ENCODE assay signal across 1 cellular context in the genomic region with DNA sequence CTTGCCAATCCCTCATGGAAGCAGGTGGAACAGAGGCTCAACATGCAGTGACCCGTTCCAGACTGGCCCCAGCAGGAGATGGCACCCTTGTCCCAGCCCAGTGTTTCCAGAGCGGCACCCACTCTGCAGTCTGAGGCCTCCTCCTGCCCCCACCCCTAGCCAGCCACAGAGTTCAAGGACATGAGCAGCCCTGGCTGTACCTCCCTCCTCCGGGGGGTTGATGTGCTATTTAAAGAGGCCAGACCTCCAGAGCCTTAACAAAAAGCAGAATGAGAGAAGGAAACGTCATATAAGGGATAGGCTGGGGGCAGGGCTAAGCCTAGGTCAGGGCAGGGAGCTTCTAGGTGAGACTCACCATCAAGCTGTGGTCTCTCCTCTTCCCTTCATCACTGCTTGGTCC.
TF ChIP-seq lines count a peak whose summit lies in the region.

No MANE protein-coding gene starts in this region.

TF ChIP-seq in HepG2, 621 proteins besides CTCF, POLR2A, EP300 and RAD21:
- TF ChIP-seq KAT8 (CRISPR knock-in tag; IDR thresholded peaks at IDR 0.05) = no peak
- peak; percentile 39 for TF ChIP-seq SALL1 (CRISPR knock-in tag; IDR thresholded peaks at IDR 0.05)
- 0 out of 2 replicates have a peak, but pooled peaks have one; percentile 18 for TF ChIP-seq NR2C2 (CRISPR knock-in tag; IDR thresholded peaks at IDR 0.05; ENCODE audit: borderline replicate concordance)
- TF ChIP-seq ZNF331 (CRISPR knock-in tag; IDR thresholded peaks at IDR 0.05) = no peak
- TF ChIP-seq NR2F1 (CRISPR knock-in tag; IDR thresholded peaks at IDR 0.05) = 0 out of 4 replicates have a peak, but pooled peaks of 1 of the 2 experiments have one; percentile 25
- TF ChIP-seq, protein P1, sequence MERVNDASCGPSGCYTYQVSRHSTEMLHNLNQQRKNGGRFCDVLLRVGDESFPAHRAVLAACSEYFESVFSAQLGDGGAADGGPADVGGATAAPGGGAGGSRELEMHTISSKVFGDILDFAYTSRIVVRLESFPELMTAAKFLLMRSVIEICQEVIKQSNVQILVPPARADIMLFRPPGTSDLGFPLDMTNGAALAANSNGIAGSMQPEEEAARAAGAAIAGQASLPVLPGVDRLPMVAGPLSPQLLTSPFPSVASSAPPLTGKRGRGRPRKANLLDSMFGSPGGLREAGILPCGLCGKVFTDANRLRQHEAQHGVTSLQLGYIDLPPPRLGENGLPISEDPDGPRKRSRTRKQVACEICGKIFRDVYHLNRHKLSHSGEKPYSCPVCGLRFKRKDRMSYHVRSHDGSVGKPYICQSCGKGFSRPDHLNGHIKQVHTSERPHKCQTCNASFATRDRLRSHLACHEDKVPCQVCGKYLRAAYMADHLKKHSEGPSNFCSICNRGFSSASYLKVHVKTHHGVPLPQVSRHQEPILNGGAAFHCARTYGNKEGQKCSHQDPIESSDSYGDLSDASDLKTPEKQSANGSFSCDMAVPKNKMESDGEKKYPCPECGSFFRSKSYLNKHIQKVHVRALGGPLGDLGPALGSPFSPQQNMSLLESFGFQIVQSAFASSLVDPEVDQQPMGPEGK (CRISPR knock-in tag; IDR thresholded peaks at IDR 0.05) = peak; percentile 68
- no peak for TF ChIP-seq FOXA1 (IDR thresholded peaks at IDR 0.05)
- TF ChIP-seq FOXA1 (CRISPR knock-in tag; IDR thresholded peaks at IDR 0.05) = no peak
- no peak for TF ChIP-seq ARID2 (CRISPR knock-in tag; IDR thresholded peaks at IDR 0.05; ENCODE audit: borderline replicate concordance)
- TF ChIP-seq, protein P2, sequence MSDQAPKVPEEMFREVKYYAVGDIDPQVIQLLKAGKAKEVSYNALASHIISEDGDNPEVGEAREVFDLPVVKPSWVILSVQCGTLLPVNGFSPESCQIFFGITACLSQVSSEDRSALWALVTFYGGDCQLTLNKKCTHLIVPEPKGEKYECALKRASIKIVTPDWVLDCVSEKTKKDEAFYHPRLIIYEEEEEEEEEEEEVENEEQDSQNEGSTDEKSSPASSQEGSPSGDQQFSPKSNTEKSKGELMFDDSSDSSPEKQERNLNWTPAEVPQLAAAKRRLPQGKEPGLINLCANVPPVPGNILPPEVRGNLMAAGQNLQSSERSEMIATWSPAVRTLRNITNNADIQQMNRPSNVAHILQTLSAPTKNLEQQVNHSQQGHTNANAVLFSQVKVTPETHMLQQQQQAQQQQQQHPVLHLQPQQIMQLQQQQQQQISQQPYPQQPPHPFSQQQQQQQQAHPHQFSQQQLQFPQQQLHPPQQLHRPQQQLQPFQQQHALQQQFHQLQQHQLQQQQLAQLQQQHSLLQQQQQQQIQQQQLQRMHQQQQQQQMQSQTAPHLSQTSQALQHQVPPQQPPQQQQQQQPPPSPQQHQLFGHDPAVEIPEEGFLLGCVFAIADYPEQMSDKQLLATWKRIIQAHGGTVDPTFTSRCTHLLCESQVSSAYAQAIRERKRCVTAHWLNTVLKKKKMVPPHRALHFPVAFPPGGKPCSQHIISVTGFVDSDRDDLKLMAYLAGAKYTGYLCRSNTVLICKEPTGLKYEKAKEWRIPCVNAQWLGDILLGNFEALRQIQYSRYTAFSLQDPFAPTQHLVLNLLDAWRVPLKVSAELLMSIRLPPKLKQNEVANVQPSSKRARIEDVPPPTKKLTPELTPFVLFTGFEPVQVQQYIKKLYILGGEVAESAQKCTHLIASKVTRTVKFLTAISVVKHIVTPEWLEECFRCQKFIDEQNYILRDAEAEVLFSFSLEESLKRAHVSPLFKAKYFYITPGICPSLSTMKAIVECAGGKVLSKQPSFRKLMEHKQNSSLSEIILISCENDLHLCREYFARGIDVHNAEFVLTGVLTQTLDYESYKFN (CRISPR knock-in tag; conservative IDR thresholded peaks at IDR 0.05) = 0 out of 2 replicates have a peak, but pooled peaks have one; percentile 16
- TF ChIP-seq, protein P3, sequence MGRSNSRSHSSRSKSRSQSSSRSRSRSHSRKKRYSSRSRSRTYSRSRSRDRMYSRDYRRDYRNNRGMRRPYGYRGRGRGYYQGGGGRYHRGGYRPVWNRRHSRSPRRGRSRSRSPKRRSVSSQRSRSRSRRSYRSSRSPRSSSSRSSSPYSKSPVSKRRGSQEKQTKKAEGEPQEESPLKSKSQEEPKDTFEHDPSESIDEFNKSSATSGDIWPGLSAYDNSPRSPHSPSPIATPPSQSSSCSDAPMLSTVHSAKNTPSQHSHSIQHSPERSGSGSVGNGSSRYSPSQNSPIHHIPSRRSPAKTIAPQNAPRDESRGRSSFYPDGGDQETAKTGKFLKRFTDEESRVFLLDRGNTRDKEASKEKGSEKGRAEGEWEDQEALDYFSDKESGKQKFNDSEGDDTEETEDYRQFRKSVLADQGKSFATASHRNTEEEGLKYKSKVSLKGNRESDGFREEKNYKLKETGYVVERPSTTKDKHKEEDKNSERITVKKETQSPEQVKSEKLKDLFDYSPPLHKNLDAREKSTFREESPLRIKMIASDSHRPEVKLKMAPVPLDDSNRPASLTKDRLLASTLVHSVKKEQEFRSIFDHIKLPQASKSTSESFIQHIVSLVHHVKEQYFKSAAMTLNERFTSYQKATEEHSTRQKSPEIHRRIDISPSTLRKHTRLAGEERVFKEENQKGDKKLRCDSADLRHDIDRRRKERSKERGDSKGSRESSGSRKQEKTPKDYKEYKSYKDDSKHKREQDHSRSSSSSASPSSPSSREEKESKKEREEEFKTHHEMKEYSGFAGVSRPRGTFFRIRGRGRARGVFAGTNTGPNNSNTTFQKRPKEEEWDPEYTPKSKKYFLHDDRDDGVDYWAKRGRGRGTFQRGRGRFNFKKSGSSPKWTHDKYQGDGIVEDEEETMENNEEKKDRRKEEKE (IDR thresholded peaks at IDR 0.05) = no peak
- no peak for TF ChIP-seq NR2F6 (IDR thresholded peaks at IDR 0.05)
- TF ChIP-seq NR2F6 (CRISPR knock-in tag; IDR thresholded peaks at IDR 0.05) = peak; percentile 60; the same call in 1 of the 2 replicates
- TF ChIP-seq RARA (CRISPR knock-in tag; IDR thresholded peaks at IDR 0.05) = peak; percentile 60; the same call in 1 of the 2 replicates
- TF ChIP-seq, protein P4, sequence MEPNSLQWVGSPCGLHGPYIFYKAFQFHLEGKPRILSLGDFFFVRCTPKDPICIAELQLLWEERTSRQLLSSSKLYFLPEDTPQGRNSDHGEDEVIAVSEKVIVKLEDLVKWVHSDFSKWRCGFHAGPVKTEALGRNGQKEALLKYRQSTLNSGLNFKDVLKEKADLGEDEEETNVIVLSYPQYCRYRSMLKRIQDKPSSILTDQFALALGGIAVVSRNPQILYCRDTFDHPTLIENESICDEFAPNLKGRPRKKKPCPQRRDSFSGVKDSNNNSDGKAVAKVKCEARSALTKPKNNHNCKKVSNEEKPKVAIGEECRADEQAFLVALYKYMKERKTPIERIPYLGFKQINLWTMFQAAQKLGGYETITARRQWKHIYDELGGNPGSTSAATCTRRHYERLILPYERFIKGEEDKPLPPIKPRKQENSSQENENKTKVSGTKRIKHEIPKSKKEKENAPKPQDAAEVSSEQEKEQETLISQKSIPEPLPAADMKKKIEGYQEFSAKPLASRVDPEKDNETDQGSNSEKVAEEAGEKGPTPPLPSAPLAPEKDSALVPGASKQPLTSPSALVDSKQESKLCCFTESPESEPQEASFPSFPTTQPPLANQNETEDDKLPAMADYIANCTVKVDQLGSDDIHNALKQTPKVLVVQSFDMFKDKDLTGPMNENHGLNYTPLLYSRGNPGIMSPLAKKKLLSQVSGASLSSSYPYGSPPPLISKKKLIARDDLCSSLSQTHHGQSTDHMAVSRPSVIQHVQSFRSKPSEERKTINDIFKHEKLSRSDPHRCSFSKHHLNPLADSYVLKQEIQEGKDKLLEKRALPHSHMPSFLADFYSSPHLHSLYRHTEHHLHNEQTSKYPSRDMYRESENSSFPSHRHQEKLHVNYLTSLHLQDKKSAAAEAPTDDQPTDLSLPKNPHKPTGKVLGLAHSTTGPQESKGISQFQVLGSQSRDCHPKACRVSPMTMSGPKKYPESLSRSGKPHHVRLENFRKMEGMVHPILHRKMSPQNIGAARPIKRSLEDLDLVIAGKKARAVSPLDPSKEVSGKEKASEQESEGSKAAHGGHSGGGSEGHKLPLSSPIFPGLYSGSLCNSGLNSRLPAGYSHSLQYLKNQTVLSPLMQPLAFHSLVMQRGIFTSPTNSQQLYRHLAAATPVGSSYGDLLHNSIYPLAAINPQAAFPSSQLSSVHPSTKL (CRISPR knock-in tag; IDR thresholded peaks at IDR 0.05) = 0 out of 2 replicates have a peak, but pooled peaks have one; percentile 18
- TF ChIP-seq, protein P5, sequence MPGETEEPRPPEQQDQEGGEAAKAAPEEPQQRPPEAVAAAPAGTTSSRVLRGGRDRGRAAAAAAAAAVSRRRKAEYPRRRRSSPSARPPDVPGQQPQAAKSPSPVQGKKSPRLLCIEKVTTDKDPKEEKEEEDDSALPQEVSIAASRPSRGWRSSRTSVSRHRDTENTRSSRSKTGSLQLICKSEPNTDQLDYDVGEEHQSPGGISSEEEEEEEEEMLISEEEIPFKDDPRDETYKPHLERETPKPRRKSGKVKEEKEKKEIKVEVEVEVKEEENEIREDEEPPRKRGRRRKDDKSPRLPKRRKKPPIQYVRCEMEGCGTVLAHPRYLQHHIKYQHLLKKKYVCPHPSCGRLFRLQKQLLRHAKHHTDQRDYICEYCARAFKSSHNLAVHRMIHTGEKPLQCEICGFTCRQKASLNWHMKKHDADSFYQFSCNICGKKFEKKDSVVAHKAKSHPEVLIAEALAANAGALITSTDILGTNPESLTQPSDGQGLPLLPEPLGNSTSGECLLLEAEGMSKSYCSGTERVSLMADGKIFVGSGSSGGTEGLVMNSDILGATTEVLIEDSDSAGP (CRISPR knock-in tag; IDR thresholded peaks at IDR 0.05; ENCODE audit: borderline replicate concordance) = peak; percentile 73
- TF ChIP-seq STAG1 (CRISPR knock-in tag; IDR thresholded peaks at IDR 0.05) = peak; percentile 56
- TF ChIP-seq RXRA (CRISPR knock-in tag; IDR thresholded peaks at IDR 0.05) = peak; percentile 21; the same call in 1 of the 2 replicates
- peak; percentile 37; the same call in 1 of the 2 replicates for TF ChIP-seq HNF4A (CRISPR knock-in tag; IDR thresholded peaks at IDR 0.05)
TF ChIP-seq in HepG2: peak in this region for 12.
